ENCODE assay signal across 24 cellular contexts in the genomic region with DNA sequence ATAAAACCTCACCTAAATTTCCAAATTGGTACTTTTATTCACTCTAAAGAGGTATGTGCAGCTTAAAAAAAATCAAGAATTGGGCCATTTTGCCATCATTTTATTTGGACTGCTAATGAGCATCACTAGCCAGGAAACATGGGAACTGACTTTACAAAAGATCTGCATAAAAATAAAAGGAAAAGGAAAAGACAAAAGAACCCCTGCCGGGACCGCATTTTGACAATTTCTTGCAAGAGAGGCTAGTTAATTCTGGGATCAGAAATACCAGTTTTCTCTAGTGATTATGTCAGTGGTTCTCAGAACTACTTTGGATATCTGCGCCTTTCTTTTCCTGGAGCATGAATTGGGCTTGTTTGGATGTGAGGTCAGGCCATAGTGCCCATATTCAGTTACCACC.
"Had no signal": no experiment of that assay in that cellular context is flagged by ENCODE, and none has a peak within 500 bp of the region (broad histone marks: within the 10 kb centered on the region; RNA-seq: fewer than 3 reads in every experiment).

No MANE protein-coding gene starts in this region.

- H3K27me3 Mint-ChIP-seq: IgD-negative memory B cell had no signal

- H3K27ac ChIP-seq: PC-9, Peyer's patch, SJCRH30 had no signal

- ATAC-seq: Right ventricle myocardium inferior, SK-N-SH treated with all-trans-retinoic acid at 6 μM for 48 hours had no signal

- H3K4me3 ChIP-seq: PC-9, Peyer's patch, SJCRH30 had no signal

- H3K4me1 ChIP-seq: Peyer's patch, SJCRH30 had no signal

- H3K27me3 ChIP-seq: Peyer's patch had no signal

- H3K36me3 ChIP-seq: Peyer's patch, SJCRH30 had no signal

- H3K4me2 ChIP-seq: PC-9 had no signal

- H3K4me3 Mint-ChIP-seq: IgD-negative memory B cell had no signal

- H3K9me3 ChIP-seq: Peyer's patch, SJCRH30 had no signal

- H3K36me3 Mint-ChIP-seq: IgD-negative memory B cell had no signal

- H3K9me3 Mint-ChIP-seq: IgD-negative memory B cell had no signal

- DNase-seq: KBM-7, MV-4-11, NCI-H1048, NCI-H1105, NCI-H1417, NCI-H1436 treated with DMSO at 0.1 percent for 48 hours, NCI-H1694, NCI-H2029, NCI-H2081 treated with DMSO at 0.1 percent for 48 hours, NCI-H2171, NCI-H226, NCI-H446, NCI-H510A, NCI-H524 treated with DMSO at 0.1 percent for 48 hours, NCI-H69, NCI-H774, PC-9, Peyer's patch, SHP77 treated with DMSO at 0.1 percent for 48 hours, SJCRH30, T-helper 1 cell had no signal
